ENCODE assay signal across 27 cellular contexts in the genomic region with DNA sequence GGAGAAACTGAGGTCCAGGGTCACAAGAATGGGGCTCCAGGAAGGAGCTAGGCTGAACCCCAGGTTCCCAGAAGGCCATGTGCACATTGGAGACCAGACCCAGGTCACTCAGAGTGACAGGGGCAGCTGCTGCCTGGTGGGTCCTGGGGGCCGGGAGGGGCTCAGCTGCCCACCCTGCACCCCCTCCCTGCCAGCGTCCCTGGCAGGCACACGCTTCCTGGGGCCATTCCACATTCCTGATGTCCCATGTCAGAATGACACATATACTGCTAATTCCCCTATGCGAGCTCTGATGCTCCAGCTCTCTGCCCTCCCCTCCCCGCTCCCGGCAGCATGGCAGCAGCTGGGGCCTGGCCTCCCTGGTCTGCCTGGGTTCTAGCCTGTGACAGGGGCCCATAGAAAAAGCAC. TPM values are rescaled to one million over a fixed set of nuclear protein-coding genes. Genes with fewer than 3 reads are reported as not detected.
DNase-seq lines count a peak whose midpoint lies in the region; ATAC-seq lines count a peak whose summit lies in the region.
"Had no signal": no experiment of that assay in that cellular context is flagged by ENCODE, and none has a peak within 500 bp of the region (broad histone marks: within the 10 kb centered on the region; RNA-seq: fewer than 3 reads in every experiment).

No MANE protein-coding gene starts in this region.

- no peak overlapping the region for H3K4me3 Mint-ChIP-seq in immature natural killer cell
- no peak overlapping the region for H3K4me3 Mint-ChIP-seq in activated naive CD8-positive, alpha-beta T cell treated with anti-CD3 and anti-CD28 coated beads, Interleukin-2, amount 50 U/mL, for 24 hours
- H3K4me3 Mint-ChIP-seq: activated CD4-positive, alpha-beta T cell treated with anti-CD3 and anti-CD28 coated beads, Interleukin-2, amount 10 ng/mL, durations not matched to agents 7 days and 5 days; activated naive CD4-positive, alpha-beta T cell treated with anti-CD3 and anti-CD28 coated beads for 36 hours; CD14-positive monocyte; endodermal cell had no signal

- no peak overlapping the region for H3K4me3 ChIP-seq in MG63
- H3K4me3 ChIP-seq: cardiac muscle cell, lung, smooth muscle cell, upper lobe of right lung had no signal

- H3K27me3 Mint-ChIP-seq in immature natural killer cell (ENCODE audit: low read depth in 3 of 3): peaks cover 1 to 3% (median 2%) of the 10 kb centered on the region in 3 donors
- peaks cover 13% of the 10 kb centered on the region for H3K27me3 Mint-ChIP-seq in activated naive CD8-positive, alpha-beta T cell treated with anti-CD3 and anti-CD28 coated beads, Interleukin-2, amount 50 U/mL, for 24 hours

- ATAC-seq in HG03108 (IDR thresholded peaks at IDR 0.05; ENCODE audit: unreplicated experiment): no peak
- ATAC-seq in activated naive CD8-positive, alpha-beta T cell treated with anti-CD3 and anti-CD28 coated beads, Interleukin-2, amount 50 U/mL, for 24 hours: no peak
- ATAC-seq: Panc1, upper lobe of right lung had no signal

- no peaks in the 10 kb centered on the region for H3K36me3 Mint-ChIP-seq in immature natural killer cell
- no peaks in the 10 kb centered on the region for H3K36me3 Mint-ChIP-seq in activated naive CD8-positive, alpha-beta T cell treated with anti-CD3 and anti-CD28 coated beads, Interleukin-2, amount 50 U/mL, for 24 hours (ENCODE audit: low read depth)
- H3K36me3 Mint-ChIP-seq: CD14-positive monocyte had no signal

- no peaks in the 10 kb centered on the region for H3K27me3 ChIP-seq in MG63
- H3K27me3 ChIP-seq: upper lobe of right lung had no signal

- no peak overlapping the region for H3K27ac Mint-ChIP-seq in immature natural killer cell
- H3K27ac Mint-ChIP-seq in activated naive CD8-positive, alpha-beta T cell treated with anti-CD3 and anti-CD28 coated beads, Interleukin-2, amount 50 U/mL, for 24 hours: no peak overlapping the region
- H3K27ac Mint-ChIP-seq: activated CD4-positive, alpha-beta T cell treated with anti-CD3 and anti-CD28 coated beads, Interleukin-2, amount 10 ng/mL, durations not matched to agents 7 days and 5 days; activated naive CD4-positive, alpha-beta T cell treated with anti-CD3 and anti-CD28 coated beads for 36 hours; CD14-positive monocyte; endodermal cell had no signal

- peaks cover 24% of the 10 kb centered on the region for H3K36me3 ChIP-seq in MG63
- H3K36me3 ChIP-seq: cardiac muscle cell, upper lobe of right lung, WERI-Rb-1 had no signal

- no peaks in the 10 kb centered on the region for H3K9me3 ChIP-seq in MG63
- H3K9me3 ChIP-seq: upper lobe of right lung had no signal

- peaks cover 0 to 2% (median 0%) of the 10 kb centered on the region in 6 donors for H3K9me3 Mint-ChIP-seq in immature natural killer cell
- H3K9me3 Mint-ChIP-seq in activated naive CD8-positive, alpha-beta T cell treated with anti-CD3 and anti-CD28 coated beads, Interleukin-2, amount 50 U/mL, for 24 hours: no peaks in the 10 kb centered on the region
- H3K9me3 Mint-ChIP-seq: activated CD4-positive, alpha-beta T cell treated with anti-CD3 and anti-CD28 coated beads, Interleukin-2, amount 10 ng/mL, durations not matched to agents 7 days and 5 days; activated naive CD4-positive, alpha-beta T cell treated with anti-CD3 and anti-CD28 coated beads for 36 hours; endodermal cell had no signal

- peak; percentile 48 for DNase-seq in A172 (ENCODE audit: low spot score)
- peak; percentile 63 for DNase-seq in EL
- DNase-seq in MG63: peak; percentile 92
- DNase-seq in kidney tubule cell (ENCODE audit: low spot score): peak; percentile 70
- DNase-seq in immature natural killer cell: no peak
- no peak for DNase-seq in T1000 (lab: John Stamatoyannopoulos, UW)
- no peak for DNase-seq in activated naive CD8-positive, alpha-beta T cell treated with anti-CD3 and anti-CD28 coated beads, Interleukin-2, amount 50 U/mL, for 24 hours
- DNase-seq: ACHN; activated CD4-positive, alpha-beta T cell treated with anti-CD3 and anti-CD28 coated beads, Interleukin-2, amount 10 ng/mL, durations not matched to agents 7 days and 5 days; activated naive CD4-positive, alpha-beta T cell treated with anti-CD3 and anti-CD28 coated beads for 36 hours; cortex of kidney; endodermal cell; Karpas-422; kidney; NCI-H1694; NCI-H2171; NCI-H510A treated with DMSO at 0.1 percent for 48 hours; stimulated activated CD4-positive, alpha-beta T cell treated with anti-CD3 and anti-CD28 coated beads, Interleukin-2, amount 100 ng/mL, for 24 hours; T-helper 2 cell; upper lobe of right lung; WERI-Rb-1 had no signal

- H3K4me1 Mint-ChIP-seq in immature natural killer cell: no peaks in the 10 kb centered on the region
- no peaks in the 10 kb centered on the region for H3K4me1 Mint-ChIP-seq in activated naive CD8-positive, alpha-beta T cell treated with anti-CD3 and anti-CD28 coated beads, Interleukin-2, amount 50 U/mL, for 24 hours
- H3K4me1 Mint-ChIP-seq: activated CD4-positive, alpha-beta T cell treated with anti-CD3 and anti-CD28 coated beads, Interleukin-2, amount 10 ng/mL, durations not matched to agents 7 days and 5 days; CD14-positive monocyte had no signal

RNA-seq across cellular contexts. Expression of gene FGFR4, which starts 14.0 kb away (rescaled TPM):
- 9.1 and 10.7 TPM in 2 replicates for total RNA-seq in A172 (2014; rRNA removed; shearing (Covaris generic))
- 51.3 and 96.6 TPM in 2 replicates for total RNA-seq in MG63 (2014; rRNA removed; shearing (Covaris generic); ENCODE audit: low replicate concordance)
- not detected for polyA plus RNA-seq in immature natural killer cell
- polyA plus RNA-seq: CD14-positive monocyte had no signal

RNA-seq across cellular contexts. Expression of gene NSD1, which starts 32.9 kb away (rescaled TPM):
- total RNA-seq in A172 (2014; rRNA removed; shearing (Covaris generic)): 39.9 and 48.6 TPM in 2 replicates
- 30.9 and 43.8 TPM in 2 replicates for total RNA-seq in MG63 (2014; rRNA removed; shearing (Covaris generic); ENCODE audit: low replicate concordance)
- polyA plus RNA-seq in immature natural killer cell: 10 to 100 TPM; 17.3 to 92.9 (median 19.7) TPM

Comparison
In these comparisons a context has a peak if more than half of its experiments do, and no peak if none do; other contexts are left out.
1. DNase-seq: peak in A172 (single experiment), EL (single experiment), MG63 (single experiment) and kidney tubule cell (single experiment); none in immature natural killer cell (0 of 3), T1000 (single experiment) and activated naive CD8-positive, alpha-beta T cell treated with anti-CD3 and anti-CD28 coated beads, Interleukin-2, amount 50 U/mL, for 24 hours (single experiment).